17 cellular contexts compared by ENCODE assay signal in the genomic region with DNA sequence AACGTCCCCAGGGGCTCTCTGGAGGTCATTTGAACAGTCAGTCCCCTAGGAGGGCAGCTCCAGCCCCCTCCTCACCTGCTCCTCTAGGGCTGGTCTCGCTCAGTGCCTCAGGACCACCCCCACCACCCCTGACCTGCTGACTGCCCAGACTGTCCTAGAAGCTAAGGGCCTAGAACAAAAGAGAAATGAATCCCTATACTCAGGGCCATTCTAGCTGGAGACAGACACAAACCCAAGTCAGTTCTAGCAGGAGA.
A peak's percentile ranks its signal among the peaks of the same experiment; 100 is the strongest.
DNase-seq lines count a peak whose midpoint lies in the region; ATAC-seq and TF ChIP-seq lines count a peak whose summit lies in the region.
"Had no signal": no experiment of that assay in that cellular context is flagged by ENCODE, and none has a peak within 500 bp of the region (broad histone marks: within the 10 kb centered on the region; RNA-seq: fewer than 3 reads in every experiment).

No MANE protein-coding gene starts in this region.

- H3K23ac ChIP-seq in IMR-90 (ENCODE audit: low read depth, low read length): no peak overlapping the region
- no peak overlapping the region for H3K23ac ChIP-seq in trophoblast cell (ENCODE audit: low read length)

- H4K12ac ChIP-seq in trophoblast cell (ENCODE audit: low read depth, low read length): peak overlapping the region; percentile 49

- no peak for TF ChIP-seq EP300 in esophagus muscularis mucosa (IDR thresholded peaks at IDR 0.05)

- peak overlapping the region; percentile 95 for H2BK12ac ChIP-seq in trophoblast cell (ENCODE audit: low read length)

- H3K9me3 Mint-ChIP-seq in stimulated activated naive CD8-positive, alpha-beta T cell treated with anti-CD3 and anti-CD28 coated beads, Interleukin-15, amount 100 ng/mL, for 72 hours: no peaks in the 10 kb centered on the region
- H3K9me3 Mint-ChIP-seq: activated naive CD8-positive, alpha-beta T cell treated with anti-CD3 and anti-CD28 coated beads, Interleukin-2, amount 50 U/mL, for 24 hours; CD4-positive, alpha-beta memory T cell; HFFc6 had no signal

- peaks cover 10% of the 10 kb centered on the region; the same call in 1 of the 2 replicates for H3K9me1 ChIP-seq in IMR-90 (ENCODE audit: insufficient read depth, low read length)

- TF ChIP-seq CTCF in IMR-90 (conservative IDR thresholded peaks at IDR 0.05; ENCODE audit: low read depth, low read length) (no peak), esophagus muscularis mucosa (IDR thresholded peaks at IDR 0.05) (no peak)

- peaks cover 12% of the 10 kb centered on the region for H3K4me1 Mint-ChIP-seq in stimulated activated naive CD8-positive, alpha-beta T cell treated with anti-CD3 and anti-CD28 coated beads, Interleukin-15, amount 100 ng/mL, for 72 hours
- H3K4me1 Mint-ChIP-seq: activated CD4-positive, alpha-beta T cell treated with anti-CD3 and anti-CD28 coated beads for 36 hours; CD4-positive, alpha-beta memory T cell had no signal

- dilution Hi-C loops in IMR-90 (cut with HindIII; ENCODE audit: low sequenced_read_pairs, unreplicated experiment): no loop called here

- H4K91ac ChIP-seq in IMR-90 (ENCODE audit: insufficient read depth, low read depth, low read length): peak overlapping the region; percentile 8; the same call in 1 of the 2 replicates
- peak overlapping the region; percentile 100 for H4K91ac ChIP-seq in trophoblast cell (ENCODE audit: low read depth, low read length)

- peak overlapping the region in 1 of 2 donors; percentile 54 for H3K27ac Mint-ChIP-seq in stimulated activated naive CD8-positive, alpha-beta T cell treated with anti-CD3 and anti-CD28 coated beads, Interleukin-15, amount 100 ng/mL, for 72 hours
- H3K27ac Mint-ChIP-seq: activated CD4-positive, alpha-beta T cell treated with anti-CD3 and anti-CD28 coated beads for 36 hours; activated naive CD8-positive, alpha-beta T cell treated with anti-CD3 and anti-CD28 coated beads, Interleukin-2, amount 50 U/mL, for 24 hours had no signal

- BruUV-seq in IMR-90 (replicated peaks; lab: Mats Ljungman, UMichigan): no TSS peak

- no peak overlapping the region for H4K8ac ChIP-seq in IMR-90 (ENCODE audit: low read depth in 2 of 2, low read length in 2 of 2)
- H4K8ac ChIP-seq in trophoblast cell (ENCODE audit: low read depth, low read length): peak overlapping the region; percentile 84

- no peaks in the 10 kb centered on the region; a peak in 1 of 22 replicates for H4K20me1 ChIP-seq in BLaER1 treated with 17β-estradiol and CSF1 and Interleukin-3, amounts not matched to agents 10 nM and 100 nM
- H4K20me1 ChIP-seq in IMR-90 (ENCODE audit: insufficient read depth, low read length): no peaks in the 10 kb centered on the region

- peaks cover 22 to 100% (median 90%) of the 10 kb centered on the region in 10 experiments for H3K4me1 ChIP-seq in BLaER1 treated with 17β-estradiol and CSF1 and Interleukin-3, amounts not matched to agents 10 nM and 100 nM
- H3K4me1 ChIP-seq in IMR-90 (ENCODE audit: control insufficient read depth, insufficient read depth, low read length): peaks cover 11% of the 10 kb centered on the region
- H3K4me1 ChIP-seq in esophagus muscularis mucosa: peaks cover 56 to 59% (median 59%) of the 10 kb centered on the region in 4 donors
- peaks cover 53 to 55% of the 10 kb centered on the region in 2 experiments for H3K4me1 ChIP-seq in trophoblast cell (ENCODE audit: control insufficient read depth in 1 of 2, insufficient read depth in 2 of 2, low read length in 2 of 2)

- no peak overlapping the region for H4K5ac ChIP-seq in IMR-90 (ENCODE audit: low read depth, low read length)

- H3K4ac ChIP-seq in IMR-90 (ENCODE audit: low read depth, low read length) (peak overlapping the region; percentile 31; the same call in 1 of the 2 replicates), trophoblast cell (ENCODE audit: low read depth, low read length) (peak overlapping the region; percentile 95)

- DNase-seq in IMR-90 (no peak), esophagus muscularis mucosa (ENCODE audit: extremely low spot score) (no peak), trophoblast cell (no peak), NCI-H187 (lab: John Stamatoyannopoulos, UW) (no peak), ecto neural progenitor cell (ENCODE audit: low spot score) (no peak), cerebellar nuclear complex (lab: John Stamatoyannopoulos, UW) (no peak)
- DNase-seq in stimulated activated naive CD8-positive, alpha-beta T cell treated with anti-CD3 and anti-CD28 coated beads, Interleukin-15, amount 100 ng/mL, for 72 hours: no peak
- DNase-seq: activated CD4-positive, alpha-beta T cell treated with anti-CD3 and anti-CD28 coated beads for 36 hours; activated naive CD8-positive, alpha-beta T cell treated with anti-CD3 and anti-CD28 coated beads, Interleukin-2, amount 50 U/mL, for 24 hours; CD4-positive, alpha-beta memory T cell; HFFc6; NCI-H2029 treated with DMSO at 0.1 percent for 48 hours; NCI-H446 treated with DMSO at 0.1 percent for 48 hours; stimulated activated CD4-positive, alpha-beta T cell treated with anti-CD3 and anti-CD28 coated beads, Interleukin-4, amount 100 ng/mL, for 24 hours had no signal

- no CpG with 5 or more reads among the region's 2 CpGs for WGBS in IMR-90 (ENCODE audit: extremely low coverage in 2 of 2, insufficient read length in 1 of 2), 2 experiments
- 100% methylated on average over 1 of the region's 2 CpGs for WGBS in esophagus muscularis mucosa
- WGBS in trophoblast cell (ENCODE audit: extremely low coverage, insufficient coverage, insufficient read length): no CpG with 5 or more reads among the region's 2 CpGs

- no peaks in the 10 kb centered on the region for H3K36me3 ChIP-seq in BLaER1 treated with 17β-estradiol and CSF1 and Interleukin-3, amounts not matched to agents 10 nM and 100 nM
- no peaks in the 10 kb centered on the region for H3K36me3 ChIP-seq in IMR-90 (ENCODE audit: control insufficient read depth, insufficient read depth, low read length)
- H3K36me3 ChIP-seq in esophagus muscularis mucosa: no peaks in the 10 kb centered on the region
- no peaks in the 10 kb centered on the region for H3K36me3 ChIP-seq in trophoblast cell (ENCODE audit: control insufficient read depth in 1 of 2, insufficient read depth in 2 of 2, low read length in 2 of 2)
- H3K36me3 ChIP-seq: left lung had no signal

- H3K27me3 ChIP-seq in BLaER1 treated with 17β-estradiol and CSF1 and Interleukin-3, amounts not matched to agents 10 nM and 100 nM: peaks cover 0 to 15% (median 0%) of the 10 kb centered on the region in 11 experiments; a peak in 2 of 22 replicates
- H3K27me3 ChIP-seq in IMR-90 (ENCODE audit: control insufficient read depth, insufficient read depth, low read length) (no peaks in the 10 kb centered on the region), esophagus muscularis mucosa (no peaks in the 10 kb centered on the region), trophoblast cell (ENCODE audit: insufficient read depth, low read length) (no peaks in the 10 kb centered on the region)
- H3K27me3 ChIP-seq: left lung had no signal

- peaks cover 20% of the 10 kb centered on the region for H3K27me3 Mint-ChIP-seq in stimulated activated naive CD8-positive, alpha-beta T cell treated with anti-CD3 and anti-CD28 coated beads, Interleukin-15, amount 100 ng/mL, for 72 hours

- H3K4me3 Mint-ChIP-seq in stimulated activated naive CD8-positive, alpha-beta T cell treated with anti-CD3 and anti-CD28 coated beads, Interleukin-15, amount 100 ng/mL, for 72 hours: no peak overlapping the region
- H3K4me3 Mint-ChIP-seq: activated CD4-positive, alpha-beta T cell treated with anti-CD3 and anti-CD28 coated beads for 36 hours; activated naive CD8-positive, alpha-beta T cell treated with anti-CD3 and anti-CD28 coated beads, Interleukin-2, amount 50 U/mL, for 24 hours; CD4-positive, alpha-beta memory T cell; HFFc6 had no signal

- 0 out of 22 replicates have a peak overlapping the region, but pooled peaks of 1 of the 11 experiments have one; percentile 19 for H3K9ac ChIP-seq in BLaER1 treated with 17β-estradiol and CSF1 and Interleukin-3, amounts not matched to agents 10 nM and 100 nM
- H3K9ac ChIP-seq in IMR-90 (ENCODE audit: low read depth, low read length) (no peak overlapping the region), trophoblast cell (ENCODE audit: low read length) (no peak overlapping the region)
- H3K9ac ChIP-seq: KMS-11 had no signal

- in situ Hi-C loops in IMR-90 (cut with MboI; ENCODE audit: low sequenced_read_pairs): no loop called here

- peaks cover 25% of the 10 kb centered on the region for H3K79me2 ChIP-seq in trophoblast cell (ENCODE audit: control insufficient read depth, insufficient read depth, low read length, poor library complexity)

- no peak overlapping the region for H2BK120ac ChIP-seq in IMR-90 (ENCODE audit: low read depth, low read length)
- peak overlapping the region; percentile 100 for H2BK120ac ChIP-seq in trophoblast cell (ENCODE audit: insufficient read depth, low read length, poor library complexity)

- H3K9me3 ChIP-seq in BLaER1 treated with 17β-estradiol and CSF1 and Interleukin-3, amounts not matched to agents 10 nM and 100 nM (replicated peaks in 1 of 11): no peaks in the 10 kb centered on the region
- H3K9me3 ChIP-seq in IMR-90 (ENCODE audit: control insufficient read depth, insufficient read depth, low read length) (no peaks in the 10 kb centered on the region), esophagus muscularis mucosa (no peaks in the 10 kb centered on the region), trophoblast cell (ENCODE audit: insufficient read depth, low read depth, low read length) (no peaks in the 10 kb centered on the region)
- H3K9me3 ChIP-seq: left lung had no signal

- H3K14ac ChIP-seq in IMR-90 (replicated peaks; ENCODE audit: low read depth, low read length) (no peak overlapping the region), trophoblast cell (ENCODE audit: low read length) (peak overlapping the region; percentile 99)

- H2BK15ac ChIP-seq in IMR-90 (ENCODE audit: low read depth, low read length): no peak overlapping the region; the same call in 2 of the 3 replicates

- H2AK5ac ChIP-seq in IMR-90 (ENCODE audit: low read depth, low read length): peak overlapping the region; percentile 8; the same call in 1 of the 2 replicates
- H2AK5ac ChIP-seq in trophoblast cell (ENCODE audit: low read length): peak overlapping the region; percentile 84

- H3K4me2 ChIP-seq in BLaER1 treated with 17β-estradiol and CSF1 and Interleukin-3, amounts not matched to agents 10 nM and 100 nM: peak overlapping the region in 8 of 11 experiments; percentile 64 to 88 (median 74); a peak in 16 of 22 replicates
- no peak overlapping the region for H3K4me2 ChIP-seq in IMR-90 (ENCODE audit: low read depth, low read length)
- H3K4me2 ChIP-seq in trophoblast cell (ENCODE audit: low read length): no peak overlapping the region
- H3K4me2 ChIP-seq: KMS-11 had no signal

- H3K56ac ChIP-seq in IMR-90 (ENCODE audit: extremely low read depth, insufficient read depth, low read length): no peak overlapping the region

- intact Hi-C loops in IMR-90 (cut with micrococcal nuclease): no loop called here
- intact Hi-C loops in esophagus muscularis mucosa (cut with DNase I): no loop called here

- ATAC-seq in IMR-90 (ENCODE audit: low read depth): no peak
- no peak for ATAC-seq in stimulated activated naive CD8-positive, alpha-beta T cell treated with anti-CD3 and anti-CD28 coated beads, Interleukin-15, amount 100 ng/mL, for 72 hours
- ATAC-seq: activated CD4-positive, alpha-beta T cell treated with anti-CD3 and anti-CD28 coated beads for 36 hours; activated naive CD8-positive, alpha-beta T cell treated with anti-CD3 and anti-CD28 coated beads, Interleukin-2, amount 50 U/mL, for 24 hours; left lung had no signal

- TF ChIP-seq POLR2A in IMR-90 (IDR thresholded peaks at IDR 0.05; ENCODE audit: low read depth, low read length) (no peak), esophagus muscularis mucosa (IDR thresholded peaks at IDR 0.05; ENCODE audit: low read depth) (no peak)

- no peak overlapping the region for H2BK5ac ChIP-seq in IMR-90 (ENCODE audit: low read depth, low read length, poor library complexity, severe bottlenecking)
- H2BK5ac ChIP-seq in trophoblast cell (ENCODE audit: low read depth, low read length, poor library complexity): peak overlapping the region; percentile 95

- H3K79me1 ChIP-seq in IMR-90 (ENCODE audit: low read depth in 1 of 2, low read length in 2 of 2): no peaks in the 10 kb centered on the region
- peaks cover 78% of the 10 kb centered on the region for H3K79me1 ChIP-seq in trophoblast cell (ENCODE audit: low read length)

- no peak overlapping the region for H3K18ac ChIP-seq in IMR-90 (ENCODE audit: low read depth, low read length)
- peak overlapping the region; percentile 89 for H3K18ac ChIP-seq in trophoblast cell (ENCODE audit: low read length)

- no peak overlapping the region for H3K4me3 ChIP-seq in BLaER1 treated with 17β-estradiol and CSF1 and Interleukin-3, amounts not matched to agents 10 nM and 100 nM
- H3K4me3 ChIP-seq in IMR-90 (ENCODE audit: insufficient read depth, low read depth, low read length) (no peak overlapping the region), esophagus muscularis mucosa (no peak overlapping the region), trophoblast cell (ENCODE audit: low read depth, low read length) (no peak overlapping the region)
- H3K4me3 ChIP-seq: left lung had no signal

- CTCF ChIA-PET in IMR-90 (lab: Yijun Ruan, JAX): no interaction called here

- H2BK20ac ChIP-seq in IMR-90 (ENCODE audit: low read depth, low read length): no peak overlapping the region

- POLR2A ChIA-PET in IMR-90 (lab: Charles Lee; ENCODE audit: unreplicated experiment): no interaction called here

- TF ChIP-seq RAD21 in IMR-90 (IDR thresholded peaks at IDR 0.05; ENCODE audit: low read length): no peak

- no peak overlapping the region for H2AFZ ChIP-seq in IMR-90 (replicated peaks; ENCODE audit: low read length, poor library complexity)
- peak overlapping the region; percentile 74 for H2AFZ ChIP-seq in trophoblast cell (ENCODE audit: insufficient read depth, low read length, poor library complexity)

- H3K27ac ChIP-seq in BLaER1 treated with 17β-estradiol and CSF1 and Interleukin-3, amounts not matched to agents 10 nM and 100 nM: no peak overlapping the region
- no peak overlapping the region for H3K27ac ChIP-seq in IMR-90 (ENCODE audit: insufficient read depth, low read length)
- peak overlapping the region; percentile 63 to 66 (median 66) for H3K27ac ChIP-seq in esophagus muscularis mucosa (replicated peaks in 1 of 4)
- peak overlapping the region; percentile 97 for H3K27ac ChIP-seq in trophoblast cell (ENCODE audit: low read depth, low read length)
- H3K27ac ChIP-seq: KMS-11 had no signal

- no peak overlapping the region for H2AK9ac ChIP-seq in IMR-90 (replicated peaks; ENCODE audit: low read depth, low read length, poor library complexity)

Comparison
In these comparisons a context has a peak if more than half of its experiments do, and no peak if none do; other contexts are left out.
1. H3K27ac ChIP-seq: peak in esophagus muscularis mucosa (4 of 4) and trophoblast cell (single experiment); none in BLaER1 treated with 17β-estradiol and CSF1 and Interleukin-3, amounts not matched to agents 10 nM and 100 nM (0 of 11) and IMR-90 (single experiment).
2. H3K4me2 ChIP-seq: peak in BLaER1 treated with 17β-estradiol and CSF1 and Interleukin-3, amounts not matched to agents 10 nM and 100 nM (8 of 11); none in IMR-90 (single experiment) and trophoblast cell (single experiment).